Comparison of ENCODE assay signal across 1 cellular context in the genomic region with DNA sequence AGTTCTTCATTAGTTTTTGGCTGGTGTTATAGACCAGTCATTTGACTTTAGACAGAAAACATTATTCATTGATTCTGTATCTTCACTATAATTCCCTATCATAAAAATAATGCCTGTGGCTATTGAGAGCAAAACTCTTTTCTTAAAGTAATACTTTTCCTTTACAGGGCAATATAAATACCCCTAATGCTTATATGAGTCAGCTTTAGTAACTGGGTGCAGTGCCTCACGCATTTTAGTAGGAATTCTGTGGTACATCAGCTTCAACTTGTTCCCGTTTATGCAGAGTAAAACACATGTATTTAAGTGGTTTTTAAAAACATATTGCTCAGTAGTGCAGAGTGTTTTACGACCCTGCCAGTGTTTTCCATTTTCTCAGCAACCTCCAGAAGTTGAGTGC.
TF ChIP-seq lines count a peak whose summit lies in the region.

No MANE protein-coding gene starts in this region.

TF ChIP-seq in HepG2, 621 proteins besides CTCF, POLR2A, EP300 and RAD21 (continued from another document and continues in another):
- TF ChIP-seq PRDM15 (CRISPR knock-in tag; IDR thresholded peaks at IDR 0.05) = no peak
- TF ChIP-seq, protein P1, sequence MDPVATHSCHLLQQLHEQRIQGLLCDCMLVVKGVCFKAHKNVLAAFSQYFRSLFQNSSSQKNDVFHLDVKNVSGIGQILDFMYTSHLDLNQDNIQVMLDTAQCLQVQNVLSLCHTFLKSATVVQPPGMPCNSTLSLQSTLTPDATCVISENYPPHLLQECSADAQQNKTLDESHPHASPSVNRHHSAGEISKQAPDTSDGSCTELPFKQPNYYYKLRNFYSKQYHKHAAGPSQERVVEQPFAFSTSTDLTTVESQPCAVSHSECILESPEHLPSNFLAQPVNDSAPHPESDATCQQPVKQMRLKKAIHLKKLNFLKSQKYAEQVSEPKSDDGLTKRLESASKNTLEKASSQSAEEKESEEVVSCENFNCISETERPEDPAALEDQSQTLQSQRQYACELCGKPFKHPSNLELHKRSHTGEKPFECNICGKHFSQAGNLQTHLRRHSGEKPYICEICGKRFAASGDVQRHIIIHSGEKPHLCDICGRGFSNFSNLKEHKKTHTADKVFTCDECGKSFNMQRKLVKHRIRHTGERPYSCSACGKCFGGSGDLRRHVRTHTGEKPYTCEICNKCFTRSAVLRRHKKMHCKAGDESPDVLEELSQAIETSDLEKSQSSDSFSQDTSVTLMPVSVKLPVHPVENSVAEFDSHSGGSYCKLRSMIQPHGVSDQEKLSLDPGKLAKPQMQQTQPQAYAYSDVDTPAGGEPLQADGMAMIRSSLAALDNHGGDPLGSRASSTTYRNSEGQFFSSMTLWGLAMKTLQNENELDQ (CRISPR knock-in tag; IDR thresholded peaks at IDR 0.05; ENCODE audit: borderline replicate concordance) = no peak
- TF ChIP-seq HNF1A (IDR thresholded peaks at IDR 0.05; ENCODE audit: low read depth) = no peak
- TF ChIP-seq HNF1A (CRISPR knock-in tag; IDR thresholded peaks at IDR 0.05; ENCODE audit: borderline replicate concordance) = no peak
- TF ChIP-seq, protein P2, sequence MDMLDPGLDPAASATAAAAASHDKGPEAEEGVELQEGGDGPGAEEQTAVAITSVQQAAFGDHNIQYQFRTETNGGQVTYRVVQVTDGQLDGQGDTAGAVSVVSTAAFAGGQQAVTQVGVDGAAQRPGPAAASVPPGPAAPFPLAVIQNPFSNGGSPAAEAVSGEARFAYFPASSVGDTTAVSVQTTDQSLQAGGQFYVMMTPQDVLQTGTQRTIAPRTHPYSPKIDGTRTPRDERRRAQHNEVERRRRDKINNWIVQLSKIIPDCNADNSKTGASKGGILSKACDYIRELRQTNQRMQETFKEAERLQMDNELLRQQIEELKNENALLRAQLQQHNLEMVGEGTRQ (IDR thresholded peaks at IDR 0.05; ENCODE audit: low read depth, low read length) = no peak
- TF ChIP-seq, protein P2 (CRISPR knock-in tag; IDR thresholded peaks at IDR 0.05; ENCODE audit: borderline replicate concordance) = no peak
- TF ChIP-seq ZIK1 (CRISPR knock-in tag; IDR thresholded peaks at IDR 0.05; ENCODE audit: borderline replicate concordance, low read depth) = no peak
- no peak for TF ChIP-seq ZNF280D (CRISPR knock-in tag; IDR thresholded peaks at IDR 0.05)
- TF ChIP-seq ATRX (CRISPR knock-in tag; IDR thresholded peaks at IDR 0.05; ENCODE audit: borderline replicate concordance) = no peak
- TF ChIP-seq ZNF670 (CRISPR knock-in tag; IDR thresholded peaks at IDR 0.05; ENCODE audit: borderline replicate concordance) = 0 out of 2 replicates have a peak, but pooled peaks have one; percentile 33
- TF ChIP-seq CCAR2 (optimal IDR thresholded peaks at IDR 0.05; ENCODE audit: low read depth, low read length) = no peak
- no peak for TF ChIP-seq KLF11 (CRISPR knock-in tag; IDR thresholded peaks at IDR 0.05)
- TF ChIP-seq MTF2 (CRISPR knock-in tag; IDR thresholded peaks at IDR 0.05; ENCODE audit: borderline replicate concordance) = no peak
- TF ChIP-seq TOE1 (CRISPR knock-in tag; IDR thresholded peaks at IDR 0.05) = no peak
- no peak for TF ChIP-seq ZFP36L1 (CRISPR knock-in tag; IDR thresholded peaks at IDR 0.05)
- no peak for TF ChIP-seq U2AF2 (IDR thresholded peaks at IDR 0.05; ENCODE audit: low read depth, low read length)
- no peak for TF ChIP-seq TEAD3 (CRISPR knock-in tag; optimal IDR thresholded peaks at IDR 0.05; ENCODE audit: borderline replicate concordance)
- no peak for TF ChIP-seq CREB1 (IDR thresholded peaks at IDR 0.05)
- TF ChIP-seq CREB1 (CRISPR knock-in tag; IDR thresholded peaks at IDR 0.05) = no peak
- TF ChIP-seq ZNF530 (CRISPR knock-in tag; IDR thresholded peaks at IDR 0.05; ENCODE audit: low read depth) = no peak
- TF ChIP-seq ZNF816 (CRISPR knock-in tag; IDR thresholded peaks at IDR 0.05; ENCODE audit: borderline replicate concordance) = peak; percentile 86; the same call in 1 of the 2 replicates
- no peak for TF ChIP-seq TEAD2 (CRISPR knock-in tag; IDR thresholded peaks at IDR 0.05)
- peak; percentile 6; the same call in 1 of the 2 replicates for TF ChIP-seq HMGXB3 (CRISPR knock-in tag; IDR thresholded peaks at IDR 0.05; ENCODE audit: borderline replicate concordance)
- no peak for TF ChIP-seq ZNF543 (CRISPR knock-in tag; IDR thresholded peaks at IDR 0.05)
- TF ChIP-seq STAT6 (CRISPR knock-in tag; IDR thresholded peaks at IDR 0.05; ENCODE audit: borderline replicate concordance) = no peak
- TF ChIP-seq, protein P3, sequence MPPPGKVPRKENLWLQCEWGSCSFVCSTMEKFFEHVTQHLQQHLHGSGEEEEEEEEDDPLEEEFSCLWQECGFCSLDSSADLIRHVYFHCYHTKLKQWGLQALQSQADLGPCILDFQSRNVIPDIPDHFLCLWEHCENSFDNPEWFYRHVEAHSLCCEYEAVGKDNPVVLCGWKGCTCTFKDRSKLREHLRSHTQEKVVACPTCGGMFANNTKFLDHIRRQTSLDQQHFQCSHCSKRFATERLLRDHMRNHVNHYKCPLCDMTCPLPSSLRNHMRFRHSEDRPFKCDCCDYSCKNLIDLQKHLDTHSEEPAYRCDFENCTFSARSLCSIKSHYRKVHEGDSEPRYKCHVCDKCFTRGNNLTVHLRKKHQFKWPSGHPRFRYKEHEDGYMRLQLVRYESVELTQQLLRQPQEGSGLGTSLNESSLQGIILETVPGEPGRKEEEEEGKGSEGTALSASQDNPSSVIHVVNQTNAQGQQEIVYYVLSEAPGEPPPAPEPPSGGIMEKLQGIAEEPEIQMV (CRISPR knock-in tag; IDR thresholded peaks at IDR 0.05; ENCODE audit: low read depth) = no peak
